In the genomic region with DNA sequence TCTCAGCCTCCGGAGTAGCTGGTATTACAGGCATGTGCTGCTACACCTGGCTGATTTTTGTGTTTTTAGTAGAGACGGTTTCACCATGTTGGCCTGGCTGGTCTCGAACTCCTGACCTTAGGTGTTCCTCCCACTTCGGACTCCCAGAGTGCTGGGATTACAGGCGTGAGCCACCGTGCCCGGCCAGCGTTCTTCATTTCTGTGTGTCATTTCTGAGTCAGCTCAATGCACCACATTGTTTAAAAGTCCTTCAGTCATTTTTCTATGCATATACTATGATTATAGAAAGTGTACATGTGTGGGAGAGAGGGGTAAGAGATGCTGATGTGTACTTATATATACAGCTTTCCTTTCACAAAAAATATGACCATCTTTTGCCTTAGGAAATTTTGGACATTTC, we compare ENCODE assay signal across 12 cellular contexts. TPM values are rescaled to one million over a fixed set of nuclear protein-coding genes. Genes with fewer than 3 reads are reported as not detected.
A peak's percentile ranks its signal among the peaks of the same experiment; 100 is the strongest.
DNase-seq lines count a peak whose midpoint lies in the region; ATAC-seq and TF ChIP-seq lines count a peak whose summit lies in the region.
"Had no signal": no experiment of that assay in that cellular context is flagged by ENCODE, and none has a peak within 500 bp of the region (broad histone marks: within the 10 kb centered on the region; RNA-seq: fewer than 3 reads in every experiment).

No MANE protein-coding gene starts in this region.

- peaks cover 69% of the 10 kb centered on the region for H3K79me2 ChIP-seq in OCI-LY7 (ENCODE audit: insufficient read depth, low read depth, low read length)

- peaks cover 44% of the 10 kb centered on the region for H3K36me3 ChIP-seq in OCI-LY7 (ENCODE audit: insufficient read depth, low read length)
- peaks cover 17% of the 10 kb centered on the region for H3K36me3 ChIP-seq in MG63

- peaks cover 35% of the 10 kb centered on the region for H3K4me1 Mint-ChIP-seq in activated naive CD4-positive, alpha-beta T cell treated with anti-CD3 and anti-CD28 coated beads, Interleukin-2, amount 10 ng/mL, durations not matched to agents 7 days and 5 days
- peaks cover 49% of the 10 kb centered on the region for H3K4me1 Mint-ChIP-seq in dendritic cell treated with granulocyte-macrophage colony-stimulating factor and Interleukin-4, amounts not matched to agents 40 ng/mL and 50 ng/mL, for 4 days (ENCODE audit: low read depth)
- peaks cover 57% of the 10 kb centered on the region for H3K4me1 Mint-ChIP-seq in stimulated activated naive CD8-positive, alpha-beta T cell treated with anti-CD3 and anti-CD28 coated beads, Interleukin-15, amount 100 ng/mL, for 72 hours

- H3K9me3 ChIP-seq in OCI-LY7 (ENCODE audit: low read length) (no peaks in the 10 kb centered on the region), MG63 (no peaks in the 10 kb centered on the region)

- H3K36me3 Mint-ChIP-seq in activated naive CD4-positive, alpha-beta T cell treated with anti-CD3 and anti-CD28 coated beads, Interleukin-2, amount 10 ng/mL, durations not matched to agents 7 days and 5 days, result peaks cover 15% of the 10 kb centered on the region
- H3K36me3 Mint-ChIP-seq in dendritic cell treated with granulocyte-macrophage colony-stimulating factor and Interleukin-4, amounts not matched to agents 40 ng/mL and 50 ng/mL, for 4 days (ENCODE audit: low read depth), result peaks cover 47% of the 10 kb centered on the region

- no peaks in the 10 kb centered on the region for H3K9me2 ChIP-seq in OCI-LY7 (ENCODE audit: insufficient read depth, low read length)

- DNase-seq in activated naive CD4-positive, alpha-beta T cell treated with anti-CD3 and anti-CD28 coated beads, Interleukin-2, amount 10 ng/mL, durations not matched to agents 7 days and 5 days, result no peak
- DNase-seq in activated naive CD4-positive, alpha-beta T cell (lab: John Stamatoyannopoulos, UW), result no peak
- DNase-seq in OCI-LY7 (ENCODE audit: low spot score), result no peak
- DNase-seq in stimulated activated naive CD8-positive, alpha-beta T cell treated with anti-CD3 and anti-CD28 coated beads, Interleukin-15, amount 100 ng/mL, for 72 hours, result no peak
- no peak for DNase-seq in Ammon's horn (ENCODE audit: low spot score)
- DNase-seq in MG63, result no peak
- DNase-seq: GDM1, hippocampal formation had no signal

- CTCF ChIA-PET in activated naive CD4-positive, alpha-beta T cell treated with anti-CD3 and anti-CD28 coated beads, Interleukin-2, amount 10 ng/mL, durations not matched to agents 7 days and 5 days (lab: Charles Lee), result no interaction called here
- CTCF ChIA-PET in OCI-LY7 (lab: Charles Lee; ENCODE audit: unreplicated experiment), result no interaction called here

- no peak for TF ChIP-seq CTCF in OCI-LY7 (conservative IDR thresholded peaks at IDR 0.05; ENCODE audit: low read length)

- H3K9me3 Mint-ChIP-seq in activated naive CD4-positive, alpha-beta T cell treated with anti-CD3 and anti-CD28 coated beads, Interleukin-2, amount 10 ng/mL, durations not matched to agents 7 days and 5 days, result no peaks in the 10 kb centered on the region
- no peaks in the 10 kb centered on the region for H3K9me3 Mint-ChIP-seq in dendritic cell treated with granulocyte-macrophage colony-stimulating factor and Interleukin-4, amounts not matched to agents 40 ng/mL and 50 ng/mL, for 4 days
- H3K9me3 Mint-ChIP-seq in stimulated activated naive CD8-positive, alpha-beta T cell treated with anti-CD3 and anti-CD28 coated beads, Interleukin-15, amount 100 ng/mL, for 72 hours, result no peaks in the 10 kb centered on the region

- H3K4me1 ChIP-seq in OCI-LY7 (ENCODE audit: insufficient read depth, low read length, poor library complexity, severe bottlenecking), result peaks cover 40% of the 10 kb centered on the region

- peaks cover 4% of the 10 kb centered on the region for H3K27me3 Mint-ChIP-seq in activated naive CD4-positive, alpha-beta T cell treated with anti-CD3 and anti-CD28 coated beads, Interleukin-2, amount 10 ng/mL, durations not matched to agents 7 days and 5 days
- H3K27me3 Mint-ChIP-seq in dendritic cell treated with granulocyte-macrophage colony-stimulating factor and Interleukin-4, amounts not matched to agents 40 ng/mL and 50 ng/mL, for 4 days, result no peaks in the 10 kb centered on the region
- H3K27me3 Mint-ChIP-seq in stimulated activated naive CD8-positive, alpha-beta T cell treated with anti-CD3 and anti-CD28 coated beads, Interleukin-15, amount 100 ng/mL, for 72 hours, result no peaks in the 10 kb centered on the region

- peaks cover 6% of the 10 kb centered on the region; the same call in 1 of the 2 replicates for H4K20me1 ChIP-seq in OCI-LY7 (ENCODE audit: insufficient read depth, low read length)

- BruUV-seq in OCI-LY7 (replicated peaks; lab: Mats Ljungman, UMichigan), result no TSS peak

- no peak overlapping the region for H2AFZ ChIP-seq in OCI-LY7 (ENCODE audit: low read length)

- intact Hi-C loops in OCI-LY7 (cut with micrococcal nuclease; ENCODE audit: unreplicated experiment), result loop anchor here (5.0 to 10.0 kb wide), 4 partner anchors 154 to 394 kb away; partner anchors contain the start of genes ATP6V1A and NAA50
- intact Hi-C loops in dendritic cell treated with granulocyte-macrophage colony-stimulating factor and Interleukin-4, amounts not matched to agents 40 ng/mL and 50 ng/mL, for 4 days (cut with micrococcal nuclease), result loop anchor here (5.0 to 10.0 kb wide), 2 partner anchors 221 to 1086 kb away; partner anchors contain the start of genes GRAMD1C and ZBTB20

- no peaks in the 10 kb centered on the region for H3K27me3 ChIP-seq in MG63

- H3K4me3 ChIP-seq in OCI-LY7 (ENCODE audit: low read depth, low read length, poor library complexity, severe bottlenecking) (peak overlapping the region; percentile 89), MG63 (no peak overlapping the region)
- H3K4me3 ChIP-seq: lung had no signal

- peak overlapping the region; percentile 51 for H3K4me3 Mint-ChIP-seq in activated naive CD4-positive, alpha-beta T cell treated with anti-CD3 and anti-CD28 coated beads, Interleukin-2, amount 10 ng/mL, durations not matched to agents 7 days and 5 days
- peak overlapping the region; percentile 26 for H3K4me3 Mint-ChIP-seq in dendritic cell treated with granulocyte-macrophage colony-stimulating factor and Interleukin-4, amounts not matched to agents 40 ng/mL and 50 ng/mL, for 4 days
- H3K4me3 Mint-ChIP-seq in stimulated activated naive CD8-positive, alpha-beta T cell treated with anti-CD3 and anti-CD28 coated beads, Interleukin-15, amount 100 ng/mL, for 72 hours, result peak overlapping the region; percentile 57 to 66

- H3K27ac Mint-ChIP-seq in activated naive CD4-positive, alpha-beta T cell treated with anti-CD3 and anti-CD28 coated beads, Interleukin-2, amount 10 ng/mL, durations not matched to agents 7 days and 5 days, result peak overlapping the region; percentile 21
- H3K27ac Mint-ChIP-seq in dendritic cell treated with granulocyte-macrophage colony-stimulating factor and Interleukin-4, amounts not matched to agents 40 ng/mL and 50 ng/mL, for 4 days, result no peak overlapping the region
- H3K27ac Mint-ChIP-seq in stimulated activated naive CD8-positive, alpha-beta T cell treated with anti-CD3 and anti-CD28 coated beads, Interleukin-15, amount 100 ng/mL, for 72 hours, result no peak overlapping the region

- H3K4me2 ChIP-seq in OCI-LY7 (ENCODE audit: low read length), result peak overlapping the region; percentile 93

- POLR2A ChIA-PET in OCI-LY7 (lab: Charles Lee), result no interaction called here

- ATAC-seq in stimulated activated naive CD8-positive, alpha-beta T cell treated with anti-CD3 and anti-CD28 coated beads, Interleukin-15, amount 100 ng/mL, for 72 hours, result no peak
- no peak for ATAC-seq in HG02981 (IDR thresholded peaks at IDR 0.05; ENCODE audit: unreplicated experiment)
- ATAC-seq: esophagus mucosa had no signal

- H3K27ac ChIP-seq in OCI-LY7 (ENCODE audit: low read depth, low read length, poor library complexity, severe bottlenecking), result no peak overlapping the region

RNA-seq across cellular contexts. Expression of gene QTRT2, which starts 2.1 kb away (rescaled TPM):
- 43.1 and 47.4 TPM in 2 replicates for total RNA-seq in OCI-LY7 (2014; rRNA removed; shearing (Covaris generic))
- 54.6 and 57.2 TPM in 2 replicates for total RNA-seq in OCI-LY7 (2022)
- total RNA-seq in MG63 (2014; rRNA removed; shearing (Covaris generic); ENCODE audit: low replicate concordance), result 21.8 and 74.9 TPM in 2 replicates

RNA-seq across cellular contexts. Expression of gene CCDC191, which starts 2.3 kb away (rescaled TPM):
- total RNA-seq in OCI-LY7 (2014; rRNA removed; shearing (Covaris generic)), result 5.0 and 5.4 TPM in 2 replicates
- total RNA-seq in OCI-LY7 (2022), result 4.2 and 7.3 TPM in 2 replicates
- total RNA-seq in MG63 (2014; rRNA removed; shearing (Covaris generic); ENCODE audit: low replicate concordance), result 0.20 and 1.5 TPM in 2 replicates
